Comparison of ENCODE assay signal across 2 cellular contexts in genomic region chr16:68698091-68698490, GRCh38.
TF ChIP-seq lines count a peak whose summit lies in the region.

No MANE protein-coding gene starts in this region.

TF ChIP-seq in GM23338, 12 proteins besides CTCF, POLR2A, EP300 and RAD21:
- TF ChIP-seq ETS1 (IDR thresholded peaks at IDR 0.05) (no peak), POLR2AphosphoS5 (IDR thresholded peaks at IDR 0.05; ENCODE audit: low read depth) (0 out of 2 replicates have a peak, but pooled peaks have one; percentile 16)

TF ChIP-seq in K562, 482 proteins besides CTCF, POLR2A, EP300 and RAD21:
- TF ChIP-seq, protein P1, sequence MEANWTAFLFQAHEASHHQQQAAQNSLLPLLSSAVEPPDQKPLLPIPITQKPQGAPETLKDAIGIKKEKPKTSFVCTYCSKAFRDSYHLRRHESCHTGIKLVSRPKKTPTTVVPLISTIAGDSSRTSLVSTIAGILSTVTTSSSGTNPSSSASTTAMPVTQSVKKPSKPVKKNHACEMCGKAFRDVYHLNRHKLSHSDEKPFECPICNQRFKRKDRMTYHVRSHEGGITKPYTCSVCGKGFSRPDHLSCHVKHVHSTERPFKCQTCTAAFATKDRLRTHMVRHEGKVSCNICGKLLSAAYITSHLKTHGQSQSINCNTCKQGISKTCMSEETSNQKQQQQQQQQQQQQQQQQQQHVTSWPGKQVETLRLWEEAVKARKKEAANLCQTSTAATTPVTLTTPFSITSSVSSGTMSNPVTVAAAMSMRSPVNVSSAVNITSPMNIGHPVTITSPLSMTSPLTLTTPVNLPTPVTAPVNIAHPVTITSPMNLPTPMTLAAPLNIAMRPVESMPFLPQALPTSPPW (CRISPR knock-in tag; IDR thresholded peaks at IDR 0.05): peak; percentile 22; the same call in 1 of the 2 replicates
- no peak for TF ChIP-seq ID3 (CRISPR knock-in tag; IDR thresholded peaks at IDR 0.05)
- no peak for TF ChIP-seq ID3 (tag; IDR thresholded peaks at IDR 0.05)
- no peak for TF ChIP-seq ZNF184 (CRISPR knock-in tag; IDR thresholded peaks at IDR 0.05)
- TF ChIP-seq, protein P2, sequence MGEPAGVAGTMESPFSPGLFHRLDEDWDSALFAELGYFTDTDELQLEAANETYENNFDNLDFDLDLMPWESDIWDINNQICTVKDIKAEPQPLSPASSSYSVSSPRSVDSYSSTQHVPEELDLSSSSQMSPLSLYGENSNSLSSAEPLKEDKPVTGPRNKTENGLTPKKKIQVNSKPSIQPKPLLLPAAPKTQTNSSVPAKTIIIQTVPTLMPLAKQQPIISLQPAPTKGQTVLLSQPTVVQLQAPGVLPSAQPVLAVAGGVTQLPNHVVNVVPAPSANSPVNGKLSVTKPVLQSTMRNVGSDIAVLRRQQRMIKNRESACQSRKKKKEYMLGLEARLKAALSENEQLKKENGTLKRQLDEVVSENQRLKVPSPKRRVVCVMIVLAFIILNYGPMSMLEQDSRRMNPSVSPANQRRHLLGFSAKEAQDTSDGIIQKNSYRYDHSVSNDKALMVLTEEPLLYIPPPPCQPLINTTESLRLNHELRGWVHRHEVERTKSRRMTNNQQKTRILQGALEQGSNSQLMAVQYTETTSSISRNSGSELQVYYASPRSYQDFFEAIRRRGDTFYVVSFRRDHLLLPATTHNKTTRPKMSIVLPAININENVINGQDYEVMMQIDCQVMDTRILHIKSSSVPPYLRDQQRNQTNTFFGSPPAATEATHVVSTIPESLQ (CRISPR knock-in tag; IDR thresholded peaks at IDR 0.05): no peak
- TF ChIP-seq CHD1 (IDR thresholded peaks at IDR 0.05; ENCODE audit: low read length): no peak
- TF ChIP-seq ZNF445 (CRISPR knock-in tag; IDR thresholded peaks at IDR 0.05; ENCODE audit: low read depth): no peak
